10 cellular contexts compared by ENCODE assay signal in genomic region chr7:45919231-45919825, GRCh38. TPM values are rescaled to one million over a fixed set of nuclear protein-coding genes. Genes with fewer than 3 reads are reported as not detected.
A peak's percentile ranks its signal among the peaks of the same experiment; 100 is the strongest.
DNase-seq lines count a peak whose midpoint lies in the region; ATAC-seq lines count a peak whose summit lies in the region.
"Had no signal": no experiment of that assay in that cellular context is flagged by ENCODE, and none has a peak within 500 bp of the region (broad histone marks: within the 10 kb centered on the region; RNA-seq: fewer than 3 reads in every experiment).

No MANE protein-coding gene starts in this region.

- H3K4me2 ChIP-seq in GM23248 (ENCODE audit: unreplicated experiment) (peak overlapping the region; percentile 95), skeletal muscle satellite cell (ENCODE audit: low read length) (peak overlapping the region; percentile 90)

- peak overlapping the region; percentile 87 for H3K4me3 Mint-ChIP-seq in T-helper 17 cell

- H3K27ac ChIP-seq in GM23248 (peak overlapping the region; percentile 75), iPS-18a (ENCODE audit: low read length) (no peak overlapping the region)

- no peak overlapping the region for H2AFZ ChIP-seq in GM23248

- H3K4me3 ChIP-seq in GM23248: peak overlapping the region; percentile 99
- H3K4me3 ChIP-seq in iPS-18a (ENCODE audit: low read length): peak overlapping the region; percentile 66
- H3K4me3 ChIP-seq in skeletal muscle satellite cell (ENCODE audit: low read length): peak overlapping the region; percentile 75

- peaks cover 21% of the 10 kb centered on the region for H4K20me1 ChIP-seq in GM23248 (ENCODE audit: insufficient read depth)

- no peaks in the 10 kb centered on the region for H3K36me3 Mint-ChIP-seq in T-helper 17 cell (ENCODE audit: low read depth)
- H3K36me3 Mint-ChIP-seq: activated naive CD8-positive, alpha-beta T cell treated with anti-CD3 and anti-CD28 coated beads for 36 hours had no signal

- no peak for ATAC-seq in T-helper 17 cell
- ATAC-seq in HG02588 (IDR thresholded peaks at IDR 0.05; ENCODE audit: unreplicated experiment): no peak
- ATAC-seq in GM21786 (IDR thresholded peaks at IDR 0.05; ENCODE audit: unreplicated experiment): no peak
- ATAC-seq in HG02938 (IDR thresholded peaks at IDR 0.05; ENCODE audit: unreplicated experiment): no peak

- H3K9ac ChIP-seq in GM23248: peak overlapping the region; percentile 96
- no peak overlapping the region for H3K9ac ChIP-seq in iPS-18a (ENCODE audit: low read length)
- H3K9ac ChIP-seq in skeletal muscle satellite cell (ENCODE audit: low read depth, low read length): peak overlapping the region; percentile 79

- WGBS in GM23248 (ENCODE audit: low coverage in 1 of 2, low lambda C conversion rate in 2 of 2, missing lambda C conversion rate in 2 of 2), 2 experiments: 2 to 4% methylated on average over 10 of the region's 10 CpGs

- peaks cover 53% of the 10 kb centered on the region for H3K79me2 ChIP-seq in GM23248 (ENCODE audit: insufficient read depth)

- peaks cover 57% of the 10 kb centered on the region for H3K27me3 Mint-ChIP-seq in T-helper 17 cell

- H3F3A ChIP-seq in GM23248 (ENCODE audit: insufficient read depth): peaks cover 86% of the 10 kb centered on the region

- H3K36me3 ChIP-seq in GM23248 (ENCODE audit: low read depth) (peaks cover 61% of the 10 kb centered on the region), iPS-18a (ENCODE audit: control insufficient read depth, low read depth, low read length) (no peaks in the 10 kb centered on the region), skeletal muscle satellite cell (ENCODE audit: insufficient read depth, low read length) (peaks cover 27% of the 10 kb centered on the region)

- H3K27ac Mint-ChIP-seq in T-helper 17 cell: no peak overlapping the region
- H3K27ac Mint-ChIP-seq: activated naive CD8-positive, alpha-beta T cell treated with anti-CD3 and anti-CD28 coated beads for 36 hours had no signal

- no peaks in the 10 kb centered on the region for H3K9me3 ChIP-seq in GM23248 (ENCODE audit: low read depth)
- no peaks in the 10 kb centered on the region for H3K9me3 ChIP-seq in T-helper 17 cell (ENCODE audit: control insufficient read depth, low read length, poor library complexity, severe bottlenecking)
- H3K9me3 ChIP-seq in iPS-18a (ENCODE audit: control insufficient read depth, low read depth, low read length): no peaks in the 10 kb centered on the region
- H3K9me3 ChIP-seq in skeletal muscle satellite cell (replicated peaks; ENCODE audit: low read length): no peaks in the 10 kb centered on the region

- H3K4me1 ChIP-seq in GM23248 (ENCODE audit: insufficient read depth) (peaks cover 31% of the 10 kb centered on the region), iPS-18a (ENCODE audit: control insufficient read depth, low read depth, low read length) (peaks cover 22% of the 10 kb centered on the region), skeletal muscle satellite cell (ENCODE audit: control insufficient read depth, insufficient read depth, low read length) (peaks cover 38% of the 10 kb centered on the region)

- no peaks in the 10 kb centered on the region for H3K9me2 ChIP-seq in GM23248 (ENCODE audit: insufficient read depth)

- no peaks in the 10 kb centered on the region for H3K27me3 ChIP-seq in GM23248 (replicated peaks; ENCODE audit: insufficient read depth)
- H3K27me3 ChIP-seq in iPS-18a (ENCODE audit: control insufficient read depth, insufficient read depth, low read length): peaks cover 57% of the 10 kb centered on the region
- H3K27me3 ChIP-seq in skeletal muscle satellite cell (ENCODE audit: control insufficient read depth, insufficient read depth, low read length): no peaks in the 10 kb centered on the region

- H3K4me1 Mint-ChIP-seq in T-helper 17 cell: peaks cover 23% of the 10 kb centered on the region

- DNase-seq in GM23248 (peak; percentile 44), T-helper 17 cell (no peak), COR-L47 (lab: John Stamatoyannopoulos, UW) (no peak)
- DNase-seq: activated naive CD8-positive, alpha-beta T cell treated with anti-CD3 and anti-CD28 coated beads for 36 hours had no signal

- in situ Hi-C loops in GM23248 (cut with MboI): loop anchor here (25.0 kb wide), 2 partner anchors 818 to 1268 kb away; no protein-coding TSS in a partner anchor

RNA-seq across cellular contexts. Expression of gene IGFBP3, which starts 1.7 kb away (rescaled TPM):
- total RNA-seq in GM23248 (2014; rRNA removed; shearing (Covaris generic)): 29,310 and 34,986 TPM in 2 replicates
- 17,437 and 17,601 TPM in 2 replicates for polyA plus RNA-seq in GM23248 (2016; fragmentation: Nextera tagmentation; extraction: Ambion mirVana)
- total RNA-seq in T-helper 17 cell: 10 to 100 TPM in 1 of 2 donors, 1 to 10 TPM in 1; 7.2 to 19.0 TPM
- 123 and 234 TPM in 2 replicates for total RNA-seq in skeletal muscle satellite cell (2012; rRNA removed)

RNA-seq across cellular contexts. Expression of gene IGFBP1, which starts 31.0 kb away (rescaled TPM):
- total RNA-seq in GM23248 (2014; rRNA removed; shearing (Covaris generic)): 1.3 TPM in 1 of 2 replicates, not detected in the other
- 0.34 and 0.50 TPM in 2 replicates for polyA plus RNA-seq in GM23248 (2016; fragmentation: Nextera tagmentation; extraction: Ambion mirVana)
- total RNA-seq in T-helper 17 cell: not detected
- 1.5 and 2.2 TPM in 2 replicates for total RNA-seq in skeletal muscle satellite cell (2012; rRNA removed)
- total RNA-seq: activated naive CD8-positive, alpha-beta T cell treated with anti-CD3 and anti-CD28 coated beads for 36 hours; frontal cortex had no signal

RNA-seq across cellular contexts. Expression of gene CCDC201, which starts 46.4 kb away (rescaled TPM):
- not detected in 2 replicates for total RNA-seq in GM23248 (2014; rRNA removed; shearing (Covaris generic))
- not detected in 2 replicates for polyA plus RNA-seq in GM23248 (2016; fragmentation: Nextera tagmentation; extraction: Ambion mirVana)
- not detected for total RNA-seq in T-helper 17 cell
- total RNA-seq in skeletal muscle satellite cell (2012; rRNA removed): not detected in 2 replicates
- total RNA-seq: activated naive CD8-positive, alpha-beta T cell treated with anti-CD3 and anti-CD28 coated beads for 36 hours; frontal cortex had no signal

Comparison
In these comparisons a context has a peak if more than half of its experiments do, and no peak if none do; other contexts are left out.
1. RNA of gene IGFBP3, which starts 1.7 kb away (total RNA-seq): 29,310 to 34,986 TPM in GM23248; 7.2 to 19.0 TPM in T-helper 17 cell; every median in the first group is over 1,000 times any median in the second.
2. Peak in every context shown above with its lines, with median percentiles within 50 percentile points of each other: H3K4me3 ChIP-seq.